ENCODE assay signal across 1 cellular context in the genomic region with DNA sequence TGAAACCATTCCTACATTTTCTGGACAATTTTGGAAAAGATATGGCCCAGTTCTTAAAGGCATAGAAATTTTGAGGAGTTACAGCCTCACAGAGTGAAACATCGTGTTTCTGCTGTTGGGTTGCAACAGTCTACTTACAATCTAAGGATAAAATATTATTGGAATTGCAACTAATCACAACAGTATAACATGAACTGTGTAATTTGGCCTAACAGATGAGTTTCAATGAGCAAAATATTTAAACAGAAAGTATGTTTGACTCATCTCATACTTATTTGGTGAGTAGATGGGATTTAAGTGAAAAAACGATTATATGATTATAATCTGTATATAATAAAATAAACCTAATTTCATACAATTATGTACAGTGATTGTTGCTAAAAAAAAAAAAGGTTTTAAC.
TF ChIP-seq lines count a peak whose summit lies in the region.

No MANE protein-coding gene starts in this region.

TF ChIP-seq in SK-N-SH treated with all-trans-retinoic acid at 6 μM for 48 hours, 23 proteins besides CTCF, POLR2A, EP300 and RAD21 (continued from another document):
- TF ChIP-seq, protein P1, sequence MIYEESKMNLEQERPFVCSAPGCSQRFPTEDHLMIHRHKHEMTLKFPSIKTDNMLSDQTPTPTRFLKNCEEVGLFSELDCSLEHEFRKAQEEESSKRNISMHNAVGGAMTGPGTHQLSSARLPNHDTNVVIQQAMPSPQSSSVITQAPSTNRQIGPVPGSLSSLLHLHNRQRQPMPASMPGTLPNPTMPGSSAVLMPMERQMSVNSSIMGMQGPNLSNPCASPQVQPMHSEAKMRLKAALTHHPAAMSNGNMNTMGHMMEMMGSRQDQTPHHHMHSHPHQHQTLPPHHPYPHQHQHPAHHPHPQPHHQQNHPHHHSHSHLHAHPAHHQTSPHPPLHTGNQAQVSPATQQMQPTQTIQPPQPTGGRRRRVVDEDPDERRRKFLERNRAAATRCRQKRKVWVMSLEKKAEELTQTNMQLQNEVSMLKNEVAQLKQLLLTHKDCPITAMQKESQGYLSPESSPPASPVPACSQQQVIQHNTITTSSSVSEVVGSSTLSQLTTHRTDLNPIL (CRISPR knock-in tag; IDR thresholded peaks at IDR 0.05; ENCODE audit: low read depth): no peak
- TF ChIP-seq ISL1 (CRISPR knock-in tag; IDR thresholded peaks at IDR 0.05) (no peak), TCF4 (CRISPR knock-in tag; IDR thresholded peaks at IDR 0.05; ENCODE audit: borderline replicate concordance) (no peak), ZNF70 (CRISPR knock-in tag; IDR thresholded peaks at IDR 0.05) (no peak), PPARA (CRISPR knock-in tag; IDR thresholded peaks at IDR 0.05; ENCODE audit: borderline replicate concordance) (no peak)
- TF ChIP-seq, protein P2, sequence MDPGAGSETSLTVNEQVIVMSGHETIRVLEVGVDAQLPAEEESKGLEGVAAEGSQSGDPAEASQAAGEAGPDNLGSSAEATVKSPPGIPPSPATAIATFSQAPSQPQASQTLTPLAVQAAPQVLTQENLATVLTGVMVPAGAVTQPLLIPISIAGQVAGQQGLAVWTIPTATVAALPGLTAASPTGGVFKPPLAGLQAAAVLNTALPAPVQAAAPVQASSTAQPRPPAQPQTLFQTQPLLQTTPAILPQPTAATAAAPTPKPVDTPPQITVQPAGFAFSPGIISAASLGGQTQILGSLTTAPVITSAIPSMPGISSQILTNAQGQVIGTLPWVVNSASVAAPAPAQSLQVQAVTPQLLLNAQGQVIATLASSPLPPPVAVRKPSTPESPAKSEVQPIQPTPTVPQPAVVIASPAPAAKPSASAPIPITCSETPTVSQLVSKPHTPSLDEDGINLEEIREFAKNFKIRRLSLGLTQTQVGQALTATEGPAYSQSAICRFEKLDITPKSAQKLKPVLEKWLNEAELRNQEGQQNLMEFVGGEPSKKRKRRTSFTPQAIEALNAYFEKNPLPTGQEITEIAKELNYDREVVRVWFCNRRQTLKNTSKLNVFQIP (CRISPR knock-in tag; IDR thresholded peaks at IDR 0.05; ENCODE audit: borderline replicate concordance, low read depth): no peak
- TF ChIP-seq, protein P3, sequence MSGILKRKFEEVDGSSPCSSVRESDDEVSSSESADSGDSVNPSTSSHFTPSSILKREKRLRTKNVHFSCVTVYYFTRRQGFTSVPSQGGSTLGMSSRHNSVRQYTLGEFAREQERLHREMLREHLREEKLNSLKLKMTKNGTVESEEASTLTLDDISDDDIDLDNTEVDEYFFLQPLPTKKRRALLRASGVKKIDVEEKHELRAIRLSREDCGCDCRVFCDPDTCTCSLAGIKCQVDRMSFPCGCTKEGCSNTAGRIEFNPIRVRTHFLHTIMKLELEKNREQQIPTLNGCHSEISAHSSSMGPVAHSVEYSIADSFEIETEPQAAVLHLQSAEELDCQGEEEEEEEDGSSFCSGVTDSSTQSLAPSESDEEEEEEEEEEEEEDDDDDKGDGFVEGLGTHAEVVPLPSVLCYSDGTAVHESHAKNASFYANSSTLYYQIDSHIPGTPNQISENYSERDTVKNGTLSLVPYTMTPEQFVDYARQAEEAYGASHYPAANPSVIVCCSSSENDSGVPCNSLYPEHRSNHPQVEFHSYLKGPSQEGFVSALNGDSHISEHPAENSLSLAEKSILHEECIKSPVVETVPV (CRISPR knock-in tag; IDR thresholded peaks at IDR 0.05): no peak
TF ChIP-seq in SK-N-SH treated with all-trans-retinoic acid at 6 μM for 48 hours: peak in this region for 0.
